ENCODE assay signal across 9 cellular contexts in the genomic region with DNA sequence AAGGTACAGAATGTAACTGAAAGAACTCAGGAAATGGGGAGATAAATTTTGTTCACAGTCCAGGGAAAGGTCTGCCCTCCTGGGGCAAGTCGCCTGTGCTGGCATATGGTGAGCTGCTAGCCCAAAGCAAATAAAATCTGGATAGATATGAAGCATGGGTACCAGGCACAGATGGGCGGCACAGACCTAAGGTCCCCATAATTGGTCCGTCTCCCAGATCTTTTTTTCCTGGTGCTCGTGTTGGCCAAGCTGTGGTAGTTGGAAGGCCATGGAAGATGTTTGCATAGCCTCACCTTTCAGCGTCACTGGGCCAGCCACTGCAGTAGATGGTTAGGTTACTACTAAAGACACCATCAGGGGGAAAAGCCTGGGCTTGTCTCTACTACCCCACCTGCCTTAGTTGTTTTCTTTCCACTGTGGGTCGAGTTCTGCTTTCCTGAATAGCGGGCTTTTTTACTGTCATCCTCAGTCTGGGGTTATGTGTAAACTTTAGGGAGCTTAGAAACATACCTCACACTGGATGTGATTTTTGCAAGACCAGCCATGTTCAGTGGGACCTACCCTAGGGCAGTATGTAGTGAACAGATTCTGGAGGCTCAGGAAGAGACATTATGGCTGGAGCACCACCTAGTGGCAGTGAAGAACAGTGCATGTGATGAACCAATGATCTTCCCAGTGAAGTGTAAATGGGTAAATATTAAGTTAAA. TPM values are rescaled to one million over a fixed set of nuclear protein-coding genes. Genes with fewer than 3 reads are reported as not detected.
DNase-seq lines count a peak whose midpoint lies in the region; ATAC-seq and TF ChIP-seq lines count a peak whose summit lies in the region.
"Had no signal": no experiment of that assay in that cellular context is flagged by ENCODE, and none has a peak within 500 bp of the region (broad histone marks: within the 10 kb centered on the region; RNA-seq: fewer than 3 reads in every experiment).

No MANE protein-coding gene starts in this region.

- H3K4me2 ChIP-seq in skeletal muscle satellite cell (ENCODE audit: low read length): no peak overlapping the region

- H3K27ac ChIP-seq in ascending aorta (peak overlapping the region in 1 of 2 donors; percentile 29), right cardiac atrium (ENCODE audit: low read length) (peak overlapping the region; percentile 22)

- peak; percentile 59 for DNase-seq in DMS79 treated with DMSO at 0.1 percent for 48 hours (lab: John Stamatoyannopoulos, UW)
- no peak for DNase-seq in DMS79 (lab: John Stamatoyannopoulos, UW)
- DNase-seq in HFF-Myc (ENCODE audit: extremely low read depth, low read depth): peak; percentile 78
- DNase-seq in NCI-H1092 treated with DMSO at 0.1 percent for 48 hours (lab: John Stamatoyannopoulos, UW): peak; percentile 31
- peak; percentile 29 for DNase-seq in T-helper 22 cell (ENCODE audit: low read depth)
- DNase-seq in ascending aorta (ENCODE audit: low spot score in 2 of 2): peak in 1 of 2 donors; percentile 78
- peak in 2 of 3 donors; percentile 45 to 79 for DNase-seq in right cardiac atrium

- H3K27me3 ChIP-seq in ascending aorta (no peaks in the 10 kb centered on the region), right cardiac atrium (ENCODE audit: control insufficient read depth, insufficient read depth) (no peaks in the 10 kb centered on the region), skeletal muscle satellite cell (ENCODE audit: control insufficient read depth, insufficient read depth, low read length) (no peaks in the 10 kb centered on the region)
- H3K27me3 ChIP-seq: BLaER1 treated with 17β-estradiol and CSF1 and Interleukin-3, amounts not matched to agents 10 nM and 100 nM had no signal

- H3K4me1 ChIP-seq in ascending aorta (peaks cover 0 to 3% of the 10 kb centered on the region in 2 donors), right cardiac atrium (ENCODE audit: control insufficient read depth, insufficient read depth, low read length) (no peaks in the 10 kb centered on the region), skeletal muscle satellite cell (ENCODE audit: control insufficient read depth, insufficient read depth, low read length) (peaks cover 43% of the 10 kb centered on the region)

- intact Hi-C loops in ascending aorta (cut with DNase I) (loop anchor here (1.0 to 5.0 kb wide), 4 partner anchors 65 to 204 kb away; a partner anchor contains a TSS), right cardiac atrium (cut with DNase I) (loop anchor here (2.0 to 5.0 kb wide), 5 partner anchors 64 to 204 kb away; a partner anchor contains a TSS)

- ATAC-seq in right cardiac atrium: peak; percentile 74 to 76

- no peak overlapping the region for H3K4me3 ChIP-seq in HFF-Myc (replicated peaks; ENCODE audit: low read depth, low read length)
- H3K4me3 ChIP-seq in ascending aorta: no peak overlapping the region
- H3K4me3 ChIP-seq in right cardiac atrium (ENCODE audit: low read length): no peak overlapping the region
- H3K4me3 ChIP-seq in skeletal muscle satellite cell (ENCODE audit: low read length): no peak overlapping the region
- H3K4me3 ChIP-seq: BLaER1 treated with 17β-estradiol and CSF1 and Interleukin-3, amounts not matched to agents 10 nM and 100 nM had no signal

- WGBS in right cardiac atrium: 74% methylated on average over 7 of the region's 7 CpGs

- H3K36me3 ChIP-seq in ascending aorta (no peaks in the 10 kb centered on the region), skeletal muscle satellite cell (ENCODE audit: insufficient read depth, low read length) (no peaks in the 10 kb centered on the region)
- H3K36me3 ChIP-seq: BLaER1 treated with 17β-estradiol and CSF1 and Interleukin-3, amounts not matched to agents 10 nM and 100 nM had no signal

- H3K9ac ChIP-seq in skeletal muscle satellite cell (ENCODE audit: low read depth, low read length): peak overlapping the region; percentile 36
- H3K9ac ChIP-seq: BLaER1 treated with 17β-estradiol and CSF1 and Interleukin-3, amounts not matched to agents 10 nM and 100 nM had no signal

- H3K9me3 ChIP-seq in ascending aorta (no peaks in the 10 kb centered on the region), right cardiac atrium (ENCODE audit: control insufficient read depth, low read length) (no peaks in the 10 kb centered on the region), skeletal muscle satellite cell (replicated peaks; ENCODE audit: low read length) (no peaks in the 10 kb centered on the region)

- TF ChIP-seq CTCF in HFF-Myc (IDR thresholded peaks at IDR 0.05; ENCODE audit: low read depth, low read length, missing control alignments) (peak; percentile 95), ascending aorta (IDR thresholded peaks at IDR 0.05) (peak; percentile 87 to 92 (median 91))

RNA-seq across cellular contexts. Expression of a gene that starts 24.2 kb away (rescaled TPM):
- total RNA-seq in ascending aorta (18.5 TPM), right cardiac atrium (10 to 100 TPM; 70.2 to 85.2 (median 79.4) TPM)
- 192 TPM for polyA plus RNA-seq in right cardiac atrium
- 119 and 152 TPM in 2 replicates for total RNA-seq in skeletal muscle satellite cell (2012; rRNA removed)
